14 cellular contexts compared by ENCODE assay signal in the genomic region with DNA sequence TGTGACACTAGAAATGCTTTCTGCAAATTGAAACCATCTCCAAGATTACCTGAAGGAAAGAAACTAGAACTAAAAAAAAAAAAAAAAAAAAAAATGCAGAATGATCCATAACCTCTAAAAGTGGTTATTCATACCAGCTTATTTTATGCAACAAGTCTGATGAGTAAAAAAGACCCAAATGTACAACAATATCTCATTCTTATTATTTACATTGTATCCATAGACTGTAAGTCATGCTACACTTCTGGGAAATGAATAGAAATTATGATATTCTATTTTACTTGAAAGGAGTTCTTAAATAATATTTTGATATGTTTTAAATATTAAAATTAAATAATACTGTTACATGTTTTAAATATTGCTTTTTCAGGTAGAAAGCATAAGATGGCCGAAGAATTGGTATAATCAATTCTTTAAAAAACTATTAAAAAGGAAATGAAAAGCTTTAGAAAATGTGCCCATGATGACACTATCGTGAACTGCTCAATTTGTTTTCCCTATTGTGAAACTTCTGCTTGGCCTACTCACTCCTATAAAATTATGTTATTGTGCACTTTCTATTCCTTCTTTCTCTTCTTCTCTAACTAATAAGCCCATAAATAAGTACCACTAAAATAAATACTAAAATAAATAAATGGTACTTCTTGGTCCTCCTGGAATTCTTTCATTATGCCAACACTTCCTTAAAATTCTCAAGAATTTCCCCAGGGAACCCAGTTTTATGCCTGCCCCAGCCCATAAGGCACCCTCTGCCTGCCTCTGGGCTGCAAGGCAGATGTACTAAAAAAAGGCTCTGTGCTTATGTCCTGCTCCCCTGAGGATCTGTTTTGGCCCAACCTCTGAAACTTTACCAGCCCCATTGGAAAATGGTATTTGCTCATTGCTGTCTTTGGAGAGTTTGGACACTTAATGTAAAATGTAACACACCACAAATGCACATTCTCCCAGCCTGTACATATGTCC. TPM values are rescaled to one million over a fixed set of nuclear protein-coding genes. Genes with fewer than 3 reads are reported as not detected.
DNase-seq lines count a peak whose midpoint lies in the region; ATAC-seq, FAIRE-seq and TF ChIP-seq lines count a peak whose summit lies in the region.
"Had no signal": no experiment of that assay in that cellular context is flagged by ENCODE, and none has a peak within 500 bp of the region (broad histone marks: within the 10 kb centered on the region; RNA-seq: fewer than 3 reads in every experiment).

No MANE protein-coding gene starts in this region.

- H3K9me3 ChIP-seq in DOHH2 (ENCODE audit: control insufficient read depth, insufficient read depth, low read length) (no peaks in the 10 kb centered on the region), aorta (ENCODE audit: control insufficient read depth, low read length) (no peaks in the 10 kb centered on the region), tibial artery (no peaks in the 10 kb centered on the region)
- H3K9me3 ChIP-seq: Caco-2, SJCRH30, thoracic aorta had no signal

- intact Hi-C loops in aorta (cut with DNase I) (no loop called here), tibial artery (cut with DNase I; ENCODE audit: low total_unique reads) (no loop called here)

- POLR2A ChIA-PET in T-cell (lab: Charles Lee), result interaction anchor here (0.6 to 1.6 kb wide), 8 partner anchors 8 to 234 kb away, joined by 3 to 27 read pairs (median 4); a partner anchor contains a TSS

- peak overlapping the region; percentile 59 to 67 (median 60) for H3K4me3 Mint-ChIP-seq in T-cell

- peak; percentile 37 for FAIRE-seq in frontal cortex (lab: Jason Lieb, UNC)

- no peak overlapping the region for H2AFZ ChIP-seq in ACC112 (ENCODE audit: low read length, unreplicated experiment)

- H3K4me1 ChIP-seq in ACC112 (ENCODE audit: control insufficient read depth, insufficient read depth, low read length, unreplicated experiment) (peaks cover 21% of the 10 kb centered on the region), DOHH2 (ENCODE audit: control insufficient read depth, low read length) (peaks cover 15% of the 10 kb centered on the region), aorta (ENCODE audit: control insufficient read depth in 1 of 2, insufficient read depth in 2 of 2, low read length in 2 of 2) (no peaks in the 10 kb centered on the region), tibial artery (peaks cover 0 to 3% (median 2%) of the 10 kb centered on the region in 4 donors)
- H3K4me1 ChIP-seq: Caco-2, SJCRH30 had no signal

- no peaks in the 10 kb centered on the region for H3K27me3 Mint-ChIP-seq in T-cell

- DNase-seq in T-cell, result no peak
- DNase-seq in frontal cortex (ENCODE audit: low spot score in 2 of 2), result no peak
- no peak for DNase-seq in aorta
- no peak for DNase-seq in nucleus accumbens (lab: John Stamatoyannopoulos, UW)
- no peak for DNase-seq in occipital lobe (lab: John Stamatoyannopoulos, UW)
- no peak for DNase-seq in tibial artery
- DNase-seq: Caco-2, foreskin melanocyte, IMR-90, SJCRH30 had no signal

- H3K4me1 Mint-ChIP-seq in T-cell, result peaks cover 68 to 71% (median 71%) of the 10 kb centered on the region in 3 donors

- no peaks in the 10 kb centered on the region for H3K9me3 Mint-ChIP-seq in T-cell

- peak overlapping the region; percentile 55 for H3K4me2 ChIP-seq in DOHH2 (ENCODE audit: low read length)

- CTCF ChIA-PET in T-cell (lab: Charles Lee), result interaction anchor here (0.7 to 1.7 kb wide), 6 partner anchors 9 to 210 kb away, joined by 3 to 9 read pairs (median 3); no protein-coding TSS in a partner anchor

- H3K79me2 ChIP-seq in ACC112 (ENCODE audit: control insufficient read depth, insufficient read depth, low read length, unreplicated experiment), result no peaks in the 10 kb centered on the region
- no peaks in the 10 kb centered on the region for H3K79me2 ChIP-seq in DOHH2 (ENCODE audit: control insufficient read depth, low read length)

- H3K4me3 ChIP-seq in ACC112 (ENCODE audit: low read depth, low read length) (no peak overlapping the region), DOHH2 (ENCODE audit: low read length) (peak overlapping the region; percentile 28; the same call in 1 of the 2 replicates), aorta (ENCODE audit: low read length in 2 of 2) (no peak overlapping the region), tibial artery (no peak overlapping the region)
- H3K4me3 ChIP-seq: cardiac muscle cell, SJCRH30, thoracic aorta had no signal

- peaks cover 22% of the 10 kb centered on the region for H3K36me3 Mint-ChIP-seq in T-cell

- H3K9me2 ChIP-seq in DOHH2 (replicated peaks; ENCODE audit: control insufficient read depth, low read length), result no peaks in the 10 kb centered on the region

- H4K20me1 ChIP-seq in DOHH2 (ENCODE audit: control insufficient read depth, insufficient read depth, low read depth, low read length), result no peaks in the 10 kb centered on the region

- no peaks in the 10 kb centered on the region for H3K36me3 ChIP-seq in ACC112 (ENCODE audit: insufficient read depth, low read length)
- H3K36me3 ChIP-seq in DOHH2 (ENCODE audit: control insufficient read depth, low read length), result no peaks in the 10 kb centered on the region
- H3K36me3 ChIP-seq in aorta (ENCODE audit: control insufficient read depth in 1 of 2, insufficient read depth in 2 of 2, low read length in 1 of 2), result no peaks in the 10 kb centered on the region
- H3K36me3 ChIP-seq in tibial artery, result no peaks in the 10 kb centered on the region
- H3K36me3 ChIP-seq: cardiac muscle cell, SJCRH30, thoracic aorta had no signal

- no peaks in the 10 kb centered on the region for H3F3A ChIP-seq in DOHH2 (ENCODE audit: control insufficient read depth, insufficient read depth)

- H3K27me3 ChIP-seq in ACC112 (ENCODE audit: insufficient read depth, low read length), result no peaks in the 10 kb centered on the region
- H3K27me3 ChIP-seq in DOHH2 (ENCODE audit: control insufficient read depth, low read length), result peaks cover 2% of the 10 kb centered on the region; the same call in 1 of the 2 replicates
- H3K27me3 ChIP-seq in aorta (ENCODE audit: control insufficient read depth in 1 of 2, insufficient read depth in 2 of 2, low read length in 1 of 2), result no peaks in the 10 kb centered on the region
- no peaks in the 10 kb centered on the region for H3K27me3 ChIP-seq in tibial artery
- H3K27me3 ChIP-seq: cardiac muscle cell, SJCRH30 had no signal

- no peak for ATAC-seq in T-cell (replicated peaks in 1 of 4)
- ATAC-seq in aorta (ENCODE audit: low FRiP score), result no peak

- H3K27ac ChIP-seq in ACC112 (ENCODE audit: low read depth, low read length) (peak overlapping the region; percentile 45), DOHH2 (ENCODE audit: low read depth, low read length) (no peak overlapping the region), aorta (ENCODE audit: low read depth in 1 of 2, low read length in 2 of 2) (no peak overlapping the region), tibial artery (no peak overlapping the region)
- H3K27ac ChIP-seq: SJCRH30 had no signal

- TF ChIP-seq CTCF in DOHH2 (IDR thresholded peaks at IDR 0.05; ENCODE audit: low read depth, low read length, poor library complexity, severe bottlenecking) (no peak), tibial artery (IDR thresholded peaks at IDR 0.05) (no peak)

- peak overlapping the region; percentile 68 to 75 for H3K27ac Mint-ChIP-seq in T-cell

- WGBS in aorta, 2 donors, result 81 to 83% methylated on average over 2 of the region's 2 CpGs

RNA-seq across cellular contexts. Expression of a gene that starts 18.1 kb away (rescaled TPM):
- total RNA-seq in T-cell (10 to 100 TPM; 25.3 to 64.6 (median 45.4) TPM), frontal cortex (3.3 TPM), aorta (10 to 100 TPM; 14.4 to 16.1 TPM), occipital lobe (5.8 TPM)
- polyA plus RNA-seq in aorta, result 10 to 100 TPM in 1 of 2 donors, 1 to 10 TPM in 1; 1.2 to 14.4 TPM
- total RNA-seq: Caco-2, IMR-90 had no signal
- polyA plus RNA-seq: IMR-90 had no signal
